ENCODE assay signal across 29 cellular contexts in genomic region chr5:159417170-159417569, GRCh38.
"Had no signal": no experiment of that assay in that cellular context is flagged by ENCODE, and none has a peak within 500 bp of the region (broad histone marks: within the 10 kb centered on the region; RNA-seq: fewer than 3 reads in every experiment).

No MANE protein-coding gene starts in this region.

- H3K27ac ChIP-seq: stomach, suprapubic skin, testis, thoracic aorta, thyroid gland, tibial artery, tibial nerve, transverse colon, upper lobe of left lung, upper lobe of right lung, uterus, vagina had no signal

- H3K4me3 Mint-ChIP-seq: stimulated activated effector memory CD8-positive, alpha-beta T cell treated with anti-CD3 and anti-CD28 coated beads, Interleukin-12 subunit alpha, Interleukin-12 subunit beta, amount 100 ng/mL, for 72 hours; stimulated activated memory B cell treated with anti-CD40 and anti-IgM and Interleukin-4, amounts not matched to agents 10 μg/mL and 1 μg/mL and 100 μg/mL, for 72 hours; stimulated activated naive B cell treated with anti-CD40 and anti-IgM and Interleukin-4, amounts not matched to agents 10 μg/mL and 1 μg/mL and 100 μg/mL, for 72 hours; stimulated activated naive CD8-positive, alpha-beta T cell treated with anti-CD3 and anti-CD28 coated beads, Interleukin-15, amount 100 ng/mL, for 72 hours; stimulated activated naive CD8-positive, alpha-beta T cell treated with anti-CD3 and anti-CD28 coated beads, Interleukin-15, Interleukin-2, amounts not matched to agents 100 ng/mL and 50 ng/mL, for 24 hours; type B pancreatic cell had no signal

- H3K27me3 Mint-ChIP-seq: stimulated activated memory B cell treated with anti-CD40 and anti-IgM and Interleukin-4, amounts not matched to agents 10 μg/mL and 1 μg/mL and 100 μg/mL, for 72 hours; stimulated activated naive B cell treated with anti-CD40 and anti-IgM and Interleukin-4, amounts not matched to agents 10 μg/mL and 1 μg/mL and 100 μg/mL, for 72 hours; stimulated activated naive CD8-positive, alpha-beta T cell treated with anti-CD3 and anti-CD28 coated beads, Interleukin-15, amount 100 ng/mL, for 72 hours; stimulated activated naive CD8-positive, alpha-beta T cell treated with anti-CD3 and anti-CD28 coated beads, Interleukin-15, Interleukin-2, amounts not matched to agents 100 ng/mL and 50 ng/mL, for 24 hours; type B pancreatic cell had no signal

- FAIRE-seq: urothelium cell line had no signal

- H3K4me3 ChIP-seq: stomach, suprapubic skin, testis, thoracic aorta, thyroid gland, tibial artery, tibial nerve, transverse colon, upper lobe of left lung, upper lobe of right lung, uterus, vagina had no signal

- H3K27me3 ChIP-seq: stomach, suprapubic skin, testis, thyroid gland, tibial nerve, transverse colon, upper lobe of left lung, upper lobe of right lung, uterus, vagina had no signal

- ATAC-seq: stimulated activated effector memory CD8-positive, alpha-beta T cell treated with anti-CD3 and anti-CD28 coated beads, Interleukin-12 subunit alpha, Interleukin-12 subunit beta, amount 100 ng/mL, for 72 hours; stimulated activated memory B cell treated with anti-CD40 and anti-IgM and Interleukin-4, amounts not matched to agents 10 μg/mL and 1 μg/mL and 100 μg/mL, for 72 hours; stimulated activated naive B cell treated with anti-CD40 and anti-IgM and Interleukin-4, amounts not matched to agents 10 μg/mL and 1 μg/mL and 100 μg/mL, for 72 hours; stimulated activated naive CD8-positive, alpha-beta T cell treated with anti-CD3 and anti-CD28 coated beads, Interleukin-15, amount 100 ng/mL, for 72 hours; stimulated activated naive CD8-positive, alpha-beta T cell treated with anti-CD3 and anti-CD28 coated beads, Interleukin-15, Interleukin-2, amounts not matched to agents 100 U/mL and 50 U/mL, for 24 hours; upper lobe of right lung had no signal

- DNase-seq: stimulated activated CD4-positive, alpha-beta T cell treated with anti-CD3 and anti-CD28 coated beads, Interleukin-2, amount 100 ng/mL, for 48 hours; stimulated activated CD4-positive, alpha-beta T cell treated with anti-CD3 and anti-CD28 coated beads, Interleukin-4, amount 100 ng/mL, for 1 hour; stimulated activated CD4-positive, alpha-beta T cell treated with anti-CD3 and anti-CD28 coated beads, Interleukin-4, amount 100 ng/mL, for 24 hours; stimulated activated CD4-positive, alpha-beta T cell treated with anti-CD3 and anti-CD28 coated beads, Interleukin-4, amount 100 ng/mL, for 4 hours; stimulated activated CD8-positive, alpha-beta memory T cell treated with anti-CD3 and anti-CD28 coated beads, Interleukin-4, amount 100 ng/mL, for 48 hours; stimulated activated naive B cell treated with anti-CD40 and anti-IgM and Interleukin-4, amounts not matched to agents 10 μg/mL and 1 μg/mL and 100 μg/mL, for 72 hours; stimulated activated naive CD4-positive, alpha-beta T cell; stimulated activated naive CD4-positive, alpha-beta T cell treated with Interleukin-2 at 50 U/mL for 16 hours; stimulated activated naive CD8-positive, alpha-beta T cell treated with anti-CD3 and anti-CD28 coated beads, Interleukin-15, amount 100 ng/mL, for 72 hours; stimulated activated naive CD8-positive, alpha-beta T cell treated with anti-CD3 and anti-CD28 coated beads, Interleukin-15, Interleukin-2, amounts not matched to agents 100 U/mL and 50 U/mL, for 24 hours; stomach; substantia nigra; testis; thyroid gland; tibial artery; transverse colon; trophoblast cell; upper lobe of left lung; upper lobe of right lung; uterus had no signal

- H3K4me1 ChIP-seq: suprapubic skin, testis, thyroid gland, tibial artery, tibial nerve, transverse colon, upper lobe of right lung, uterus, vagina had no signal

- H3K36me3 Mint-ChIP-seq: stimulated activated memory B cell treated with anti-CD40 and anti-IgM and Interleukin-4, amounts not matched to agents 10 μg/mL and 1 μg/mL and 100 μg/mL, for 72 hours; stimulated activated naive B cell treated with anti-CD40 and anti-IgM and Interleukin-4, amounts not matched to agents 10 μg/mL and 1 μg/mL and 100 μg/mL, for 72 hours; type B pancreatic cell had no signal

- H3K36me3 ChIP-seq: stomach, suprapubic skin, thoracic aorta, thyroid gland, tibial artery, tibial nerve, transverse colon, upper lobe of left lung, upper lobe of right lung, uterus, vagina had no signal

- H3K27ac Mint-ChIP-seq: stimulated activated effector memory CD8-positive, alpha-beta T cell treated with anti-CD3 and anti-CD28 coated beads, Interleukin-12 subunit alpha, Interleukin-12 subunit beta, amount 100 ng/mL, for 72 hours; stimulated activated memory B cell treated with anti-CD40 and anti-IgM and Interleukin-4, amounts not matched to agents 10 μg/mL and 1 μg/mL and 100 μg/mL, for 72 hours; stimulated activated naive B cell treated with anti-CD40 and anti-IgM and Interleukin-4, amounts not matched to agents 10 μg/mL and 1 μg/mL and 100 μg/mL, for 72 hours; stimulated activated naive CD8-positive, alpha-beta T cell treated with anti-CD3 and anti-CD28 coated beads, Interleukin-15, amount 100 ng/mL, for 72 hours; stimulated activated naive CD8-positive, alpha-beta T cell treated with anti-CD3 and anti-CD28 coated beads, Interleukin-15, Interleukin-2, amounts not matched to agents 100 ng/mL and 50 ng/mL, for 24 hours; type B pancreatic cell had no signal

- H3K9me3 Mint-ChIP-seq: stimulated activated effector memory CD8-positive, alpha-beta T cell treated with anti-CD3 and anti-CD28 coated beads, Interleukin-12 subunit alpha, Interleukin-12 subunit beta, amount 100 ng/mL, for 72 hours; stimulated activated memory B cell treated with anti-CD40 and anti-IgM and Interleukin-4, amounts not matched to agents 10 μg/mL and 1 μg/mL and 100 μg/mL, for 72 hours; stimulated activated naive B cell treated with anti-CD40 and anti-IgM and Interleukin-4, amounts not matched to agents 10 μg/mL and 1 μg/mL and 100 μg/mL, for 72 hours; stimulated activated naive CD8-positive, alpha-beta T cell treated with anti-CD3 and anti-CD28 coated beads, Interleukin-15, amount 100 ng/mL, for 72 hours; stimulated activated naive CD8-positive, alpha-beta T cell treated with anti-CD3 and anti-CD28 coated beads, Interleukin-15, Interleukin-2, amounts not matched to agents 100 ng/mL and 50 ng/mL, for 24 hours; type B pancreatic cell had no signal

- H3K9me3 ChIP-seq: stomach, suprapubic skin, testis, thoracic aorta, thyroid gland, tibial artery, tibial nerve, transverse colon, upper lobe of left lung, upper lobe of right lung, uterus, vagina had no signal
